ENCODE assay signal across 8 cellular contexts in genomic region chr4:121943941-121944340, GRCh38.
A peak's percentile ranks its signal among the peaks of the same experiment; 100 is the strongest.
DNase-seq lines count a peak whose midpoint lies in the region; ATAC-seq and TF ChIP-seq lines count a peak whose summit lies in the region.

No MANE protein-coding gene starts in this region.

- in situ Hi-C loops in GM13977 (cut with MboI; ENCODE audit: low pct_unique_long_range_greater_than_20kb, low sequenced_read_pairs, unreplicated experiment) = no loop called here

- ATAC-seq in HG03469 (IDR thresholded peaks at IDR 0.05; ENCODE audit: unreplicated experiment) (peak; percentile 56), GM18520 (IDR thresholded peaks at IDR 0.05; ENCODE audit: unreplicated experiment) (no peak)

- TF ChIP-seq CTCF in 22Rv1 (IDR thresholded peaks at IDR 0.05) = peak; percentile 45
- TF ChIP-seq CTCF in GM13977 (IDR thresholded peaks at IDR 0.05; ENCODE audit: extremely low read depth, insufficient read depth, missing control alignments) = peak; percentile 56

- DNase-seq in GM13977 (ENCODE audit: low spot score) = no peak
- peak; percentile 55 for DNase-seq in ecto neural progenitor cell (ENCODE audit: low spot score)
- no peak for DNase-seq in NCI-H1930 (lab: John Stamatoyannopoulos, UW)
- no peak for DNase-seq in GDM1 (lab: John Stamatoyannopoulos, UW)
- no peak for DNase-seq in AG08396 (ENCODE audit: low spot score)

- H3K27ac ChIP-seq in 22Rv1 = no peak overlapping the region
